7 cellular contexts compared by ENCODE assay signal in the genomic region with DNA sequence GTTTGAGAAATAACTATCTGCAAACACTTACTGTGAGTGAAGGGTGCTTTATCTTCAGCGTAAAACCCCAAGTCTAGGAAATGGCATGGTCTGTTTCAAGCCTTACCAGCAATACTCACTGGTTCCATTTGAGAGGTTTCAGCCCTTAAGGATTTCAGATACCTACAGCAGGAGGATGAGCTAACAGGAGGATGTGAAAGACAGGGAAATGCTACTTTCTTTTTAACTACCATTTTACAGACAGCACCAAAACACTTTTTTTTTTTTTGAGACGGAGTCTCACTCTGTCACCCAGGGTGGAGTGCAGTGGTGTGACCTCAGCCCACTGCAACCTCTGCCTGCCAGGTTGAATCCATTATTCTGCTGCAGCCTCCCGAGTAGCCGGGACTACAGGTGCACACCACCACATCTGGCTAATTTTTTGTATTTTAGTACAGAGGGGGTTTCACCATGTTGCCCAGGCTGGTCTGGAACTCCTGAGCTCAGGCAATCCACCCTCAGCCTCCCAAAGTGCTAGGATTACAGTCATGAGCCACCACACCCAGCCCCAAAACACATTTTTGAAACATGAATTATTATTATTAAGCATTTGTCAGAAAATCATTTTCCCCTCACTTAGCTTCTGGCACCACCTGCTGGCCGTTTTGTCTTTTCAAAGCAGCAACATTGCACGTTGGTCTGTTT. TPM values are rescaled to one million over a fixed set of nuclear protein-coding genes. Genes with fewer than 3 reads are reported as not detected.
DNase-seq lines count a peak whose midpoint lies in the region; ATAC-seq and TF ChIP-seq lines count a peak whose summit lies in the region.

No MANE protein-coding gene starts in this region.

- no peak for ATAC-seq in WTC11
- ATAC-seq in central memory CD8-positive, alpha-beta T cell (replicated peaks; ENCODE audit: extremely low read depth, poor library complexity, severe bottlenecking) = no peak
- no peak for ATAC-seq in HG02870 (IDR thresholded peaks at IDR 0.05; ENCODE audit: unreplicated experiment)

- peak; percentile 83 for DNase-seq in GM12865 (ENCODE audit: low read depth)
- DNase-seq in NCI-H187 treated with DMSO at 0.1 percent for 48 hours (lab: John Stamatoyannopoulos, UW) = peak; percentile 48
- DNase-seq in WTC11 (ENCODE audit: low spot score) = peak; percentile 63
- peak; percentile 57 for DNase-seq in central memory CD8-positive, alpha-beta T cell (ENCODE audit: low spot score in 2 of 2)
- DNase-seq in stimulated activated CD4-positive, alpha-beta T cell treated with anti-CD3 and anti-CD28 coated beads, TNF-alpha, amount 100 ng/mL, for 4 hours (ENCODE audit: low read depth in 3 of 3) = peak; percentile 33 to 59 (median 54)

- CTCF ChIA-PET in WTC11 (lab: Charles Lee) = interaction anchor here (0.6 to 4.0 kb wide), 51 partner anchors 9 to 444 kb away, joined by 3 to 42 read pairs (median 4); a partner anchor contains a TSS

- H3K4me1 ChIP-seq in liver (ENCODE audit: control insufficient read depth in 4 of 4, insufficient read depth in 4 of 4, low read length in 3 of 4) = peaks cover 3 to 20% (median 16%) of the 10 kb centered on the region in 4 donors

- POLR2A ChIA-PET in WTC11 (lab: Charles Lee) = no interaction called here

- H3K9me3 ChIP-seq in liver (ENCODE audit: control insufficient read depth in 4 of 4, low read length in 3 of 4) = no peaks in the 10 kb centered on the region

- H3K4me3 ChIP-seq in GM12865 (ENCODE audit: low read depth, low read length) (peak overlapping the region; percentile 40), liver (ENCODE audit: low read depth in 1 of 3, low read length in 3 of 3) (no peak overlapping the region)

- H3K36me3 ChIP-seq in liver (ENCODE audit: control insufficient read depth in 4 of 4, insufficient read depth in 3 of 4, low read depth in 1 of 4, low read length in 3 of 4) = peaks cover 0 to 3% (median 0%) of the 10 kb centered on the region in 4 donors

- WGBS in liver = 58% methylated on average over 6 of the region's 6 CpGs

- H3K27me3 Mint-ChIP-seq in WTC11 (ENCODE audit: low read depth) = no peaks in the 10 kb centered on the region
- H3K27me3 Mint-ChIP-seq in central memory CD8-positive, alpha-beta T cell = no peaks in the 10 kb centered on the region

- no peaks in the 10 kb centered on the region for H3K9me3 Mint-ChIP-seq in WTC11
- H3K9me3 Mint-ChIP-seq in central memory CD8-positive, alpha-beta T cell = no peaks in the 10 kb centered on the region

- H3K27ac ChIP-seq in liver (ENCODE audit: low read depth in 1 of 2, low read length in 2 of 2) = no peak overlapping the region

- peak; percentile 60 for TF ChIP-seq CTCF in GM12865 (IDR thresholded peaks at IDR 0.05; ENCODE audit: insufficient read depth, low read depth, low read length, missing control alignments)
- TF ChIP-seq CTCF in WTC11 (IDR thresholded peaks at IDR 0.05) = peak; percentile 47
- TF ChIP-seq CTCF in liver (IDR thresholded peaks at IDR 0.05; ENCODE audit: low read depth, low read length, missing input control) = peak; percentile 73

- H3K27me3 ChIP-seq in liver (ENCODE audit: control insufficient read depth in 4 of 4, insufficient read depth in 4 of 4, low read length in 3 of 4) = no peaks in the 10 kb centered on the region

- peaks cover 16% of the 10 kb centered on the region for H3K36me3 Mint-ChIP-seq in WTC11
- H3K36me3 Mint-ChIP-seq in central memory CD8-positive, alpha-beta T cell (ENCODE audit: insufficient read depth) = peaks cover 40% of the 10 kb centered on the region

- peak; percentile 90 to 91 for TF ChIP-seq RAD21 in liver (IDR thresholded peaks at IDR 0.05)

- H3K27ac Mint-ChIP-seq in WTC11 = peak overlapping the region; percentile 76
- H3K27ac Mint-ChIP-seq in central memory CD8-positive, alpha-beta T cell (ENCODE audit: low read depth) = peak overlapping the region; percentile 41

- H3K4me1 Mint-ChIP-seq in WTC11 = peaks cover 12% of the 10 kb centered on the region
- H3K4me1 Mint-ChIP-seq in central memory CD8-positive, alpha-beta T cell = peaks cover 49% of the 10 kb centered on the region

- H3K9ac ChIP-seq in liver (ENCODE audit: low read depth in 1 of 2, low read length in 2 of 2) = no peak overlapping the region

- no peak overlapping the region for H3K4me3 Mint-ChIP-seq in WTC11
- peak overlapping the region; percentile 41 for H3K4me3 Mint-ChIP-seq in central memory CD8-positive, alpha-beta T cell

TF ChIP-seq in WTC11, 78 proteins besides CTCF, POLR2A, EP300 and RAD21 (continues in another document):
- TF ChIP-seq RORB (CRISPR knock-in tag; IDR thresholded peaks at IDR 0.05) = no peak
- no peak for TF ChIP-seq CBFB (CRISPR knock-in tag; IDR thresholded peaks at IDR 0.05; ENCODE audit: low read depth)
- TF ChIP-seq, protein P1, sequence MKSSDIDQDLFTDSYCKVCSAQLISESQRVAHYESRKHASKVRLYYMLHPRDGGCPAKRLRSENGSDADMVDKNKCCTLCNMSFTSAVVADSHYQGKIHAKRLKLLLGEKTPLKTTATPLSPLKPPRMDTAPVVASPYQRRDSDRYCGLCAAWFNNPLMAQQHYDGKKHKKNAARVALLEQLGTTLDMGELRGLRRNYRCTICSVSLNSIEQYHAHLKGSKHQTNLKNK (CRISPR knock-in tag; IDR thresholded peaks at IDR 0.05) = no peak
- no peak for TF ChIP-seq HMGA2 (CRISPR knock-in tag; IDR thresholded peaks at IDR 0.05)
- TF ChIP-seq NFYB (CRISPR knock-in tag; conservative IDR thresholded peaks at IDR 0.05; ENCODE audit: low read depth) = no peak
- TF ChIP-seq NR2C2 (CRISPR knock-in tag; IDR thresholded peaks at IDR 0.05) = no peak
- TF ChIP-seq JUN (CRISPR knock-in tag; IDR thresholded peaks at IDR 0.05) = no peak
- no peak for TF ChIP-seq ZNF671 (CRISPR knock-in tag; IDR thresholded peaks at IDR 0.05)
- TF ChIP-seq, protein P2, sequence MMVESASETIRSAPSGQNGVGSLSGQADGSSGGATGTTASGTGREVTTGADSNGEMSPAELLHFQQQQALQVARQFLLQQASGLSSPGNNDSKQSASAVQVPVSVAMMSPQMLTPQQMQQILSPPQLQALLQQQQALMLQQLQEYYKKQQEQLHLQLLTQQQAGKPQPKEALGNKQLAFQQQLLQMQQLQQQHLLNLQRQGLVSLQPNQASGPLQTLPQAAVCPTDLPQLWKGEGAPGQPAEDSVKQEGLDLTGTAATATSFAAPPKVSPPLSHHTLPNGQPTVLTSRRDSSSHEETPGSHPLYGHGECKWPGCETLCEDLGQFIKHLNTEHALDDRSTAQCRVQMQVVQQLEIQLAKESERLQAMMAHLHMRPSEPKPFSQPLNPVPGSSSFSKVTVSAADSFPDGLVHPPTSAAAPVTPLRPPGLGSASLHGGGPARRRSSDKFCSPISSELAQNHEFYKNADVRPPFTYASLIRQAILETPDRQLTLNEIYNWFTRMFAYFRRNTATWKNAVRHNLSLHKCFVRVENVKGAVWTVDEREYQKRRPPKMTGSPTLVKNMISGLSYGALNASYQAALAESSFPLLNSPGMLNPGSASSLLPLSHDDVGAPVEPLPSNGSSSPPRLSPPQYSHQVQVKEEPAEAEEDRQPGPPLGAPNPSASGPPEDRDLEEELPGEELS (CRISPR knock-in tag; IDR thresholded peaks at IDR 0.05) = no peak

TF ChIP-seq in liver, 16 proteins besides CTCF, POLR2A, EP300 and RAD21 (continues in another document):
- TF ChIP-seq RXRA (IDR thresholded peaks at IDR 0.05) (no peak), YY1 (IDR thresholded peaks at IDR 0.05) (no peak), HNF4A (conservative IDR thresholded peaks at IDR 0.05) (no peak), TAF1 (conservative IDR thresholded peaks at IDR 0.05) (no peak), FOXA2 (IDR thresholded peaks at IDR 0.05) (no peak), SP1 (IDR thresholded peaks at IDR 0.05) (no peak), NR2F2 (IDR thresholded peaks at IDR 0.05) (no peak)
- TF ChIP-seq, protein P3, sequence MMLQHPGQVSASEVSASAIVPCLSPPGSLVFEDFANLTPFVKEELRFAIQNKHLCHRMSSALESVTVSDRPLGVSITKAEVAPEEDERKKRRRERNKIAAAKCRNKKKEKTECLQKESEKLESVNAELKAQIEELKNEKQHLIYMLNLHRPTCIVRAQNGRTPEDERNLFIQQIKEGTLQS (IDR thresholded peaks at IDR 0.05) = no peak
- TF ChIP-seq, protein P4, sequence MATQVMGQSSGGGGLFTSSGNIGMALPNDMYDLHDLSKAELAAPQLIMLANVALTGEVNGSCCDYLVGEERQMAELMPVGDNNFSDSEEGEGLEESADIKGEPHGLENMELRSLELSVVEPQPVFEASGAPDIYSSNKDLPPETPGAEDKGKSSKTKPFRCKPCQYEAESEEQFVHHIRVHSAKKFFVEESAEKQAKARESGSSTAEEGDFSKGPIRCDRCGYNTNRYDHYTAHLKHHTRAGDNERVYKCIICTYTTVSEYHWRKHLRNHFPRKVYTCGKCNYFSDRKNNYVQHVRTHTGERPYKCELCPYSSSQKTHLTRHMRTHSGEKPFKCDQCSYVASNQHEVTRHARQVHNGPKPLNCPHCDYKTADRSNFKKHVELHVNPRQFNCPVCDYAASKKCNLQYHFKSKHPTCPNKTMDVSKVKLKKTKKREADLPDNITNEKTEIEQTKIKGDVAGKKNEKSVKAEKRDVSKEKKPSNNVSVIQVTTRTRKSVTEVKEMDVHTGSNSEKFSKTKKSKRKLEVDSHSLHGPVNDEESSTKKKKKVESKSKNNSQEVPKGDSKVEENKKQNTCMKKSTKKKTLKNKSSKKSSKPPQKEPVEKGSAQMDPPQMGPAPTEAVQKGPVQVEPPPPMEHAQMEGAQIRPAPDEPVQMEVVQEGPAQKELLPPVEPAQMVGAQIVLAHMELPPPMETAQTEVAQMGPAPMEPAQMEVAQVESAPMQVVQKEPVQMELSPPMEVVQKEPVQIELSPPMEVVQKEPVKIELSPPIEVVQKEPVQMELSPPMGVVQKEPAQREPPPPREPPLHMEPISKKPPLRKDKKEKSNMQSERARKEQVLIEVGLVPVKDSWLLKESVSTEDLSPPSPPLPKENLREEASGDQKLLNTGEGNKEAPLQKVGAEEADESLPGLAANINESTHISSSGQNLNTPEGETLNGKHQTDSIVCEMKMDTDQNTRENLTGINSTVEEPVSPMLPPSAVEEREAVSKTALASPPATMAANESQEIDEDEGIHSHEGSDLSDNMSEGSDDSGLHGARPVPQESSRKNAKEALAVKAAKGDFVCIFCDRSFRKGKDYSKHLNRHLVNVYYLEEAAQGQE (IDR thresholded peaks at IDR 0.05) = no peak

RNA-seq across cellular contexts. Expression of a gene that starts 4.6 kb away (rescaled TPM):
- total RNA-seq in WTC11 (2021) = 14.0 to 15.7 TPM (median 14.7 TPM) in 3 replicates
- total RNA-seq in liver = 10 to 100 TPM in 1 of 2 donors, 1 to 10 TPM in 1; 9.5 to 15.2 TPM
- 10 to 100 TPM in 1 of 2 donors, 1 to 10 TPM in 1; 5.7 to 12.6 TPM for polyA plus RNA-seq in liver

RNA-seq across cellular contexts. Expression of a gene that starts 4.8 kb away (rescaled TPM):
- total RNA-seq in WTC11 (2021) = 47.5 to 59.0 TPM (median 52.8 TPM) in 3 replicates
- 10 to 100 TPM; 49.8 to 51.0 TPM for total RNA-seq in liver
- 10 to 100 TPM in 1 of 2 donors, 1 to 10 TPM in 1; 4.9 to 15.6 TPM for polyA plus RNA-seq in liver

RNA-seq across cellular contexts. Expression of a gene that starts 33.9 kb away (rescaled TPM):
- total RNA-seq in WTC11 (2021) (138 to 151 TPM (median 142 TPM) in 3 replicates), liver (10 to 100 TPM; 16.1 to 26.2 TPM)
- polyA plus RNA-seq in liver = 10 to 100 TPM; 19.0 to 32.2 TPM
